ENCODE assay signal across 10 cellular contexts in genomic region chr9:13139641-13140171, GRCh38.
DNase-seq lines count a peak whose midpoint lies in the region; ATAC-seq, FAIRE-seq and TF ChIP-seq lines count a peak whose summit lies in the region.
"Had no signal": no experiment of that assay in that cellular context is flagged by ENCODE, and none has a peak within 500 bp of the region (broad histone marks: within the 10 kb centered on the region; RNA-seq: fewer than 3 reads in every experiment).

No MANE protein-coding gene starts in this region.

- DNase-seq in HPDE6-E6E7 (ENCODE audit: extremely low spot score) (peak; percentile 19), astrocyte (ENCODE audit: low read depth) (peak; percentile 86), iPS-NIHi11 (ENCODE audit: low spot score) (peak; percentile 13), substantia nigra (lab: John Stamatoyannopoulos, UW) (peak in 32 of 49 donors; percentile 2 to 66 (median 35)), NCI-H526 (lab: John Stamatoyannopoulos, UW) (no peak)
- DNase-seq in activated effector memory CD4-positive, alpha-beta T cell treated with Interleukin-2 at 50 U/mL for 16 hours, result no peak
- DNase-seq in activated T-cell treated with anti-CD3 and anti-CD28 coated beads, Interleukin-2, amount 50 U/mL, for 1 hour, result no peak
- DNase-seq: activated naive CD4-positive, alpha-beta T cell treated with anti-CD3 and anti-CD28 coated beads for 36 hours had no signal

- H2AFZ ChIP-seq in astrocyte (ENCODE audit: low read depth, low read length), result peak overlapping the region; percentile 16

- peak overlapping the region; percentile 69 for H3K4me3 Mint-ChIP-seq in astrocyte (ENCODE audit: unreplicated experiment)
- H3K4me3 Mint-ChIP-seq: activated naive CD4-positive, alpha-beta T cell treated with anti-CD3 and anti-CD28 coated beads for 36 hours had no signal

- no peak for TF ChIP-seq CTCF in astrocyte (IDR thresholded peaks at IDR 0.05; ENCODE audit: insufficient read depth, low read depth, low read length)

- no peak for ATAC-seq in GM19467 (IDR thresholded peaks at IDR 0.05; ENCODE audit: unreplicated experiment)
- ATAC-seq: Right ventricle myocardium inferior had no signal

- no peaks in the 10 kb centered on the region for H3K9me3 Mint-ChIP-seq in astrocyte (ENCODE audit: unreplicated experiment)

- no peaks in the 10 kb centered on the region for H3K79me2 ChIP-seq in astrocyte (ENCODE audit: insufficient read depth, low read length)

- H3K36me3 Mint-ChIP-seq in astrocyte (ENCODE audit: low read depth, unreplicated experiment), result peaks cover 12% of the 10 kb centered on the region

- H3K27ac ChIP-seq in astrocyte (ENCODE audit: low read depth, low read length), result peak overlapping the region; percentile 87
- peak overlapping the region; percentile 65 for H3K27ac ChIP-seq in substantia nigra (ENCODE audit: low read depth, low read length, poor library complexity, severe bottlenecking)

- H3K27me3 Mint-ChIP-seq in astrocyte (ENCODE audit: low read depth, unreplicated experiment), result no peaks in the 10 kb centered on the region

- peak overlapping the region; percentile 59 for H3K9ac ChIP-seq in astrocyte (ENCODE audit: low read length)

- peak overlapping the region; percentile 80 for H3K4me2 ChIP-seq in astrocyte (ENCODE audit: low read length)

- H3K4me3 ChIP-seq in astrocyte (ENCODE audit: insufficient read depth, low read depth, low read length), result peak overlapping the region; percentile 44

- H4K20me1 ChIP-seq in astrocyte (ENCODE audit: insufficient read depth, low read length), result no peaks in the 10 kb centered on the region

- H3K4me1 ChIP-seq in astrocyte (ENCODE audit: insufficient read depth, low read length), result peaks cover 18% of the 10 kb centered on the region

- peaks cover 44% of the 10 kb centered on the region for H3K4me1 Mint-ChIP-seq in astrocyte (ENCODE audit: low read depth, unreplicated experiment)

- peak overlapping the region; percentile 97 for H3K27ac Mint-ChIP-seq in astrocyte (ENCODE audit: unreplicated experiment)
- H3K27ac Mint-ChIP-seq: activated naive CD4-positive, alpha-beta T cell treated with anti-CD3 and anti-CD28 coated beads for 36 hours had no signal

- peaks cover 17% of the 10 kb centered on the region for H3K36me3 ChIP-seq in astrocyte (ENCODE audit: insufficient read depth, low read length)

- H3K9me3 ChIP-seq in astrocyte (ENCODE audit: insufficient read depth, low read depth, low read length), result no peaks in the 10 kb centered on the region

- H3K27me3 ChIP-seq in astrocyte (ENCODE audit: insufficient read depth, low read length), result no peaks in the 10 kb centered on the region

- FAIRE-seq in astrocyte (lab: Jason Lieb, UNC), result peak; percentile 99

Comparison
In these comparisons a context has a peak if more than half of its experiments do, and no peak if none do; other contexts are left out.
1. DNase-seq: peak in HPDE6-E6E7 (single experiment), astrocyte (single experiment), iPS-NIHi11 (single experiment) and substantia nigra (32 of 49); none in NCI-H526 (0 of 2), activated effector memory CD4-positive, alpha-beta T cell treated with Interleukin-2 at 50 U/mL for 16 hours (single experiment) and activated T-cell treated with anti-CD3 and anti-CD28 coated beads, Interleukin-2, amount 50 U/mL, for 1 hour (single experiment).